Comparison of ENCODE assay signal across 7 cellular contexts in the genomic region with DNA sequence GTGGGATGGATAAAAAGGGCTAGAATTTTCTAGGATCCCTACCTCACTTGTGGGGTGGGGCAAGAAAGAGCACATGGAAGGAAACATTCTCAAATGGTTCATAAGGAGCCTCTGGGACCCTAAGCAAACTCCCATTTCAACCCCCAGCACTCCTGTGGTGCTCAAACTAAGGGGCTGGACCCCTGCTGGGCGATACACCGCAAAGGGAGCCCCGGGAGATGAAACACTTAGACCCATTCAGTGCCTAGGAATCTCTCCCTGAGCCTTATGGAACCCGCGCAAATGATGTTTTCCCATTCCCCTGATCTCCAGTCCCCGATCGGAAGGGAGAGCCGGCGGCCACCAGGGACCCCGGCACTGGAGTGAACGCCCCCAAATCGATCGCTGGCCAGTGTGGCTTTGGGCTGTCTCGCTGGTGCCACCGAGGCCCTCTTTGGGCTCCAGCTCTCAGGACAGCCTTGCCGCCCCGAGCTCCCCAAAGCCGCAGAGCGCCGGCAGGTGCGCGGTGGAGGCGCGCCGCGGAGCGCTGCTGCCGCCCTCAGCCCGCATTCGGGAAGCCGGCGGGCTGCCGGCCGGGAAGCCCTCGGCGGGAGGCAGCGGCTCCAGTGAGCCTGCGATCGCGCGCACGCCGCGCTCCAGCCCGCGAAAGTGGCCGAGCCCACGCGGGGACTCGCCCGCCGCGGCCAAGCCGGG. TPM values are rescaled to one million over a fixed set of nuclear protein-coding genes. Genes with fewer than 3 reads are reported as not detected.
DNase-seq lines count a peak whose midpoint lies in the region; ATAC-seq and TF ChIP-seq lines count a peak whose summit lies in the region.

No MANE protein-coding gene starts in this region.

- H3K9me3 ChIP-seq in MG63: no peaks in the 10 kb centered on the region
- no peaks in the 10 kb centered on the region for H3K9me3 ChIP-seq in left lung

- intact Hi-C loops in left lung (cut with DNase I): loop anchor here in 1 of 2 donors (5.0 to 10.0 kb wide), 2 partner anchors 111 to 218 kb away; no protein-coding TSS in a partner anchor

- H3K4me3 ChIP-seq in MG63 (peak overlapping the region; percentile 56), cardiac fibroblast (replicated peaks in 1 of 2; ENCODE audit: low read depth in 2 of 2, low read length in 2 of 2) (peak overlapping the region; percentile 88), left lung (peak overlapping the region; percentile 90 to 95)

- no peaks in the 10 kb centered on the region for H3K36me3 ChIP-seq in MG63
- no peaks in the 10 kb centered on the region for H3K36me3 ChIP-seq in left lung

- peak overlapping the region; percentile 70 to 89 for H3K27ac ChIP-seq in left lung
- peak overlapping the region; percentile 44 for H3K27ac ChIP-seq in temporal lobe (ENCODE audit: low read depth, low read length)

- H3K4me1 ChIP-seq in left lung: peaks cover 24 to 61% of the 10 kb centered on the region in 2 donors

- TF ChIP-seq CTCF in cardiac fibroblast (IDR thresholded peaks at IDR 0.05; ENCODE audit: low read depth, low read length) (no peak), left lung (IDR thresholded peaks at IDR 0.05) (no peak)

- ATAC-seq in left lung: peak; percentile 5
- ATAC-seq in GM19455 (IDR thresholded peaks at IDR 0.05; ENCODE audit: unreplicated experiment): no peak

- DNase-seq in EL (peak; percentile 50), MG63 (no peak), cardiac fibroblast (ENCODE audit: low read depth in 2 of 2) (no peak), left lung (peak in 1 of 2 donors; percentile 85), medulla oblongata (ENCODE audit: extremely low spot score) (no peak)

- H3K27me3 ChIP-seq in MG63 (peaks cover 37% of the 10 kb centered on the region), left lung (peaks cover 0 to 33% of the 10 kb centered on the region in 2 donors)

RNA-seq across cellular contexts. Expression of a gene that starts 1.2 kb away (rescaled TPM):
- total RNA-seq in MG63 (2014; rRNA removed; shearing (Covaris generic); ENCODE audit: low replicate concordance): 0.17 and 0.56 TPM in 2 replicates
- total RNA-seq in left lung (10 to 100 TPM; 73.5 to 92.8 TPM), temporal lobe (63.2 TPM)

Comparison
In these comparisons a context has a peak if more than half of its experiments do, and no peak if none do; other contexts are left out.
1. RNA of a gene that starts 1.2 kb away (total RNA-seq): 73.5 to 92.8 TPM in left lung and 63.2 TPM in temporal lobe (single experiment); 0.17 to 0.56 TPM in MG63; every median in the first group is over 10 times any median in the second.
2. Peak in every context shown above with its lines, with median percentiles within 50 percentile points of each other: H3K4me3 ChIP-seq.